15 cellular contexts compared by ENCODE assay signal in the genomic region with DNA sequence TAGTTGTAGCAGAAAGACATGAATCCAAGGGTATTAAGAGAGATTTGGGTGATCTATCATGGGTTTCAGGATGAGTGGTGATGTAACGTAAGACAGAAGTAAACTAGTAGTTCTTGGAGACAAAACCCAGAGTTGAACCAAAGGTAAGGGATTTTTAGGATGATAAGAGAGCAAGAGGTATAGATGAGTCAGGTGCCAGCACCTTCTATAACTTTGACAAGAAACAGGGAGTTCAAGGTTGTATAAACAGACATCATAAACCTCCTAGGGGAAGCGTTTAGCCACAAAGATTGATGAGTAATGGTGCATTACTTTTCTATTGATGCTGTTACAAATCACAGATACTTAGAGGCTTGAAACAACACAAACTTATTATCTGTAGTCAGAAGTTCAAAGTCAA.
"Had no signal": no experiment of that assay in that cellular context is flagged by ENCODE, and none has a peak within 500 bp of the region (broad histone marks: within the 10 kb centered on the region; RNA-seq: fewer than 3 reads in every experiment).

No MANE protein-coding gene starts in this region.

- H3K4me3 Mint-ChIP-seq: activated B cell treated with CpG ODN at 0.5 μM for 24 hours; central memory CD8-positive, alpha-beta T cell; natural killer cell treated with Interleukin-12 subunit alpha and Interleukin-12 subunit beta and Interleukin-15 and Interleukin-18, amount 100 ng/mL, for 72 hours had no signal

- H3K4me1 Mint-ChIP-seq: activated B cell treated with CpG ODN at 0.5 μM for 24 hours; central memory CD8-positive, alpha-beta T cell had no signal

- H3K27ac Mint-ChIP-seq: activated B cell treated with CpG ODN at 0.5 μM for 24 hours; natural killer cell treated with Interleukin-12 subunit alpha and Interleukin-12 subunit beta and Interleukin-15 and Interleukin-18, amount 100 ng/mL, for 72 hours had no signal

- DNase-seq: activated B cell treated with CpG ODN at 0.5 μM for 24 hours; activated CD4-positive, alpha-beta T cell treated with anti-CD3 and anti-CD28 coated beads, Interleukin-2, amount 50 U/mL, for 1 hour; activated naive CD4-positive, alpha-beta T cell; brain microvascular endothelial cell; effector memory CD4-positive, alpha-beta T cell; hypothalamus; left ventricle myocardium superior; ovary; stimulated activated CD4-positive, alpha-beta T cell treated with anti-CD3 and anti-CD28 coated beads, Interleukin-4, amount 100 ng/mL, for 1 hour; stimulated activated naive CD4-positive, alpha-beta T cell treated with Interleukin-2 at 50 U/mL for 16 hours; substantia nigra; thyroid gland had no signal

- H3K36me3 Mint-ChIP-seq: natural killer cell treated with Interleukin-12 subunit alpha and Interleukin-12 subunit beta and Interleukin-15 and Interleukin-18, amount 100 ng/mL, for 72 hours had no signal

- H3K27me3 Mint-ChIP-seq: activated B cell treated with CpG ODN at 0.5 μM for 24 hours; central memory CD8-positive, alpha-beta T cell had no signal

- H3K9me3 Mint-ChIP-seq: activated B cell treated with CpG ODN at 0.5 μM for 24 hours; central memory CD8-positive, alpha-beta T cell; natural killer cell treated with Interleukin-12 subunit alpha and Interleukin-12 subunit beta and Interleukin-15 and Interleukin-18, amount 100 ng/mL, for 72 hours had no signal

- ATAC-seq: esophagus mucosa; left ventricle myocardium superior; natural killer cell treated with Interleukin-12 subunit alpha and Interleukin-12 subunit beta and Interleukin-15 and Interleukin-18, amount 100 ng/mL, for 72 hours had no signal
